Comparison of ENCODE assay signal across 10 cellular contexts in the genomic region with DNA sequence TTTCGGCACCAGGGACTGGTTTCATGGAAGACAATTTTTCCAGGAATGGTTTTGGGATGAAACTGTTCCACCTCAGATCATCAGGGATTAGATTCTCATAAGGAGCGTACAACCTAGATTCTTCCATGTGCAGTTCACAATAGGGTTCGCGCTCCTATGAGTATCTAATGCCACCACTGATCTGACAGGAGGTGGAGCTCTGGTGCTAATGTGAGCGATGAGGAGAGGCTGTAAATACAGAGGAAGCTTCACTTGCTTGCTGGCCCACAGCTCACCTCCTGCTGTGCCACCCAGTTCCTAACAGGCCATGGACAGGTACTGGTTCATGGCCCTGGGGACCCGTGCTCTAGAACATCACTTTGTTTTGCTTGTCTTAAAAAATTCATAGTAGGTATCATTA. TPM values are rescaled to one million over a fixed set of nuclear protein-coding genes. Genes with fewer than 3 reads are reported as not detected.
A peak's percentile ranks its signal among the peaks of the same experiment; 100 is the strongest.
DNase-seq lines count a peak whose midpoint lies in the region; ATAC-seq and TF ChIP-seq lines count a peak whose summit lies in the region.
"Had no signal": no experiment of that assay in that cellular context is flagged by ENCODE, and none has a peak within 500 bp of the region (broad histone marks: within the 10 kb centered on the region; RNA-seq: fewer than 3 reads in every experiment).

No MANE protein-coding gene starts in this region.

- intact Hi-C loops in natural killer cell (cut with micrococcal nuclease) = loop anchor here (1.0 to 5.0 kb wide), 4 partner anchors 44 to 322 kb away; a partner anchor contains a TSS

- ATAC-seq in HG03066 (IDR thresholded peaks at IDR 0.05; ENCODE audit: low read depth, unreplicated experiment) (peak; percentile 53), natural killer cell (peak; percentile 70 to 81 (median 80))

- no peaks in the 10 kb centered on the region for H3K36me3 Mint-ChIP-seq in natural killer cell

- TF ChIP-seq CTCF in GM12865 (IDR thresholded peaks at IDR 0.05; ENCODE audit: insufficient read depth, low read depth, low read length, missing control alignments) = peak; percentile 57
- peak; percentile 19 for TF ChIP-seq CTCF in cardiac fibroblast (IDR thresholded peaks at IDR 0.05; ENCODE audit: low read depth, low read length)
- TF ChIP-seq CTCF in natural killer cell (IDR thresholded peaks at IDR 0.05) = peak; percentile 40
- TF ChIP-seq CTCF in RWPE1 (conservative IDR thresholded peaks at IDR 0.05; ENCODE audit: low read depth) = no peak

- peaks cover 3 to 13% of the 10 kb centered on the region in 2 donors for H3K27me3 Mint-ChIP-seq in natural killer cell (ENCODE audit: low read depth in 2 of 2)

- H3K36me3 ChIP-seq in SK-N-MC (ENCODE audit: insufficient read depth, low read length) = no peaks in the 10 kb centered on the region

- 0 out of 2 replicates have a peak overlapping the region, but pooled peaks have one; percentile 89 for H3K27ac ChIP-seq in SK-N-MC
- no peak overlapping the region for H3K27ac ChIP-seq in RWPE1

- POLR2A ChIA-PET in RWPE1 (lab: Yijun Ruan, JAX; ENCODE audit: low non-redundant PET) = no interaction called here

- CTCF ChIA-PET in RWPE1 (lab: Yijun Ruan, JAX) = interaction anchor here (0.6 to 1.0 kb wide), 5 partner anchors 104 to 1942 kb away, joined by 3 to 4 read pairs (median 3); no protein-coding TSS in a partner anchor

- H3K9me3 ChIP-seq in SK-N-MC (ENCODE audit: low read depth, low read length) = no peaks in the 10 kb centered on the region

- peak overlapping the region; percentile 83 for H3K4me3 Mint-ChIP-seq in natural killer cell
- H3K4me3 Mint-ChIP-seq: nephron had no signal

- H3K9ac ChIP-seq in SK-N-MC (ENCODE audit: insufficient read length) = no peak overlapping the region

- peak; percentile 72 for DNase-seq in GM12865 (ENCODE audit: low read depth)
- DNase-seq in SK-N-MC (ENCODE audit: low read depth, low spot score) = no peak
- DNase-seq in cardiac fibroblast (ENCODE audit: low read depth in 2 of 2) = peak in 1 of 2 donors; percentile 48
- DNase-seq in natural killer cell = no peak
- no peak for DNase-seq in HK-2 (ENCODE audit: unreplicated experiment)
- no peak for DNase-seq in epidermal melanocyte (ENCODE audit: insufficient read length, low spot score)
- DNase-seq in RWPE1 (ENCODE audit: low spot score) = no peak

- no peaks in the 10 kb centered on the region for H3K9me3 Mint-ChIP-seq in natural killer cell
- H3K9me3 Mint-ChIP-seq: T-helper 1 cell treated with Interleukin-12 subunit alpha and Interleukin-12 subunit beta and Interleukin-4 antibody, amounts not matched to agents 30 μg/mL and 1 μg/mL, for 36 hours had no signal

- peak overlapping the region in 1 of 2 donors; percentile 47 for H3K27ac Mint-ChIP-seq in natural killer cell
- H3K27ac Mint-ChIP-seq: T-helper 1 cell treated with Interleukin-12 subunit alpha and Interleukin-12 subunit beta and Interleukin-4 antibody, amounts not matched to agents 30 μg/mL and 1 μg/mL, for 36 hours had no signal

- peaks cover 60 to 66% of the 10 kb centered on the region in 2 donors for H3K4me1 Mint-ChIP-seq in natural killer cell

- H3K4me3 ChIP-seq in GM12865 (ENCODE audit: low read depth, low read length) (no peak overlapping the region), SK-N-MC (no peak overlapping the region), cardiac fibroblast (replicated peaks in 1 of 2; ENCODE audit: low read depth in 2 of 2, low read length in 2 of 2) (no peak overlapping the region)

RNA-seq across cellular contexts. Expression of a gene that starts 41.8 kb away (rescaled TPM):
- total RNA-seq in natural killer cell = 1 to 10 TPM; 5.5 to 9.2 (median 6.8) TPM
